ENCODE assay signal across 11 cellular contexts in genomic region chr10:88473989-88474883, GRCh38.
A peak's percentile ranks its signal among the peaks of the same experiment; 100 is the strongest.
DNase-seq lines count a peak whose midpoint lies in the region; ATAC-seq and TF ChIP-seq lines count a peak whose summit lies in the region.
"Had no signal": no experiment of that assay in that cellular context is flagged by ENCODE, and none has a peak within 500 bp of the region (broad histone marks: within the 10 kb centered on the region; RNA-seq: fewer than 3 reads in every experiment).

No MANE protein-coding gene starts in this region.

- H3K36me3 Mint-ChIP-seq in endothelial cell (ENCODE audit: low read depth, unreplicated experiment) = no peaks in the 10 kb centered on the region

- 64 to 85% methylated on average over 2 of the region's 2 CpGs for WGBS in gastroesophageal sphincter (ENCODE audit: low coverage in 1 of 2), 2 donors
- WGBS in upper lobe of left lung, 2 donors = 75% methylated on average over 2 of the region's 2 CpGs

- no peaks in the 10 kb centered on the region for H3K9me3 Mint-ChIP-seq in endothelial cell (ENCODE audit: unreplicated experiment)
- H3K9me3 Mint-ChIP-seq: activated T-cell treated with anti-CD3 and anti-CD28 coated beads, Interleukin-2, amount 50 U/mL, for 4 hours had no signal

- H3K36me3 ChIP-seq in gastroesophageal sphincter = no peaks in the 10 kb centered on the region
- H3K36me3 ChIP-seq in upper lobe of left lung = no peaks in the 10 kb centered on the region
- H3K36me3 ChIP-seq: cardiac muscle cell had no signal

- peak; percentile 11 for DNase-seq in NCI-H2227 (lab: John Stamatoyannopoulos, UW; ENCODE audit: unreplicated experiment)
- no peak for DNase-seq in NCI-H2227 treated with DMSO at 0.1 percent for 48 hours (lab: John Stamatoyannopoulos, UW)
- DNase-seq in NCI-H526 treated with DMSO at 0.1 percent for 48 hours (lab: John Stamatoyannopoulos, UW) = peak; percentile 55
- DNase-seq in upper lobe of left lung = peak in 1 of 2 donors; percentile 84
- no peak for DNase-seq in islet precursor cell
- no peak for DNase-seq in endothelial cell (ENCODE audit: low spot score)
- DNase-seq in GF-D8 (lab: John Stamatoyannopoulos, UW) = no peak
- DNase-seq: activated T-cell treated with anti-CD3 and anti-CD28 coated beads, Interleukin-2, amount 50 U/mL, for 4 hours had no signal

- no peak for ATAC-seq in gastroesophageal sphincter
- peak; percentile 39 to 66 for ATAC-seq in upper lobe of left lung (ENCODE audit: low FRiP score in 2 of 2)
- ATAC-seq: activated T-cell treated with anti-CD3 and anti-CD28 coated beads, Interleukin-2, amount 50 U/mL, for 4 hours had no signal

- no peak overlapping the region for H3K4me3 ChIP-seq in gastroesophageal sphincter
- H3K4me3 ChIP-seq in upper lobe of left lung = no peak overlapping the region
- H3K4me3 ChIP-seq: cardiac muscle cell, smooth muscle cell had no signal

- TF ChIP-seq CTCF in gastroesophageal sphincter (IDR thresholded peaks at IDR 0.05) = no peak
- TF ChIP-seq CTCF in upper lobe of left lung (IDR thresholded peaks at IDR 0.05) = no peak
- no peak for TF ChIP-seq CTCF in endothelial cell (IDR thresholded peaks at IDR 0.05; ENCODE audit: unreplicated experiment)

- H3K9me3 ChIP-seq in gastroesophageal sphincter = no peaks in the 10 kb centered on the region
- H3K9me3 ChIP-seq in upper lobe of left lung = no peaks in the 10 kb centered on the region

- H3K27me3 Mint-ChIP-seq in endothelial cell (ENCODE audit: unreplicated experiment) = no peaks in the 10 kb centered on the region

- H3K4me3 Mint-ChIP-seq in endothelial cell (ENCODE audit: unreplicated experiment) = no peak overlapping the region
- H3K4me3 Mint-ChIP-seq: activated T-cell treated with anti-CD3 and anti-CD28 coated beads, Interleukin-2, amount 50 U/mL, for 4 hours had no signal

- TF ChIP-seq EP300 in gastroesophageal sphincter (IDR thresholded peaks at IDR 0.05) (no peak), upper lobe of left lung (IDR thresholded peaks at IDR 0.05) (peak in 1 of 4 donors; percentile 16)

- TF ChIP-seq POLR2A in gastroesophageal sphincter (IDR thresholded peaks at IDR 0.05) (no peak), upper lobe of left lung (IDR thresholded peaks at IDR 0.05) (no peak)

- H3K4me1 ChIP-seq in gastroesophageal sphincter (peaks cover 0 to 27% (median 16%) of the 10 kb centered on the region in 3 donors), upper lobe of left lung (peaks cover 0 to 15% (median 8%) of the 10 kb centered on the region in 4 donors)

- H3K27ac ChIP-seq in gastroesophageal sphincter (peak overlapping the region in 3 of 4 donors; percentile 43 to 77 (median 69)), upper lobe of left lung (peak overlapping the region in 3 of 4 donors; percentile 30 to 73 (median 57))
- H3K27ac ChIP-seq: cardiac muscle cell had no signal

- H3K4me1 Mint-ChIP-seq in endothelial cell (ENCODE audit: unreplicated experiment) = peaks cover 7% of the 10 kb centered on the region

- no peak overlapping the region for H3K27ac Mint-ChIP-seq in endothelial cell (ENCODE audit: unreplicated experiment)

- H3K27me3 ChIP-seq in gastroesophageal sphincter = no peaks in the 10 kb centered on the region
- H3K27me3 ChIP-seq in upper lobe of left lung = no peaks in the 10 kb centered on the region
- H3K27me3 ChIP-seq: cardiac muscle cell had no signal

Comparison
In these comparisons a context has a peak if more than half of its experiments do, and no peak if none do; other contexts are left out.
1. DNase-seq: peak in NCI-H2227 (single experiment) and NCI-H526 treated with DMSO at 0.1 percent for 48 hours (single experiment); none in NCI-H2227 treated with DMSO at 0.1 percent for 48 hours (single experiment), islet precursor cell (single experiment), endothelial cell (single experiment) and GF-D8 (single experiment).